Comparison of ENCODE assay signal across 19 cellular contexts in genomic region chr11:74468521-74469280, GRCh38. TPM values are rescaled to one million over a fixed set of nuclear protein-coding genes. Genes with fewer than 3 reads are reported as not detected.
"Had no signal": no experiment of that assay in that cellular context is flagged by ENCODE, and none has a peak within 500 bp of the region (broad histone marks: within the 10 kb centered on the region; RNA-seq: fewer than 3 reads in every experiment).

No MANE protein-coding gene starts in this region.

- H3K36me3 ChIP-seq: adrenal gland, cardiac muscle cell, left lung, pancreas, thyroid gland, vagina, WERI-Rb-1 had no signal

- H3K27ac ChIP-seq: adrenal gland, cardiac muscle cell, thyroid gland, WERI-Rb-1 had no signal

- H3K9me3 Mint-ChIP-seq: activated CD4-positive, alpha-beta memory T cell treated with anti-CD3 and anti-CD28 coated beads for 36 hours; activated naive CD4-positive, alpha-beta T cell treated with anti-CD3 and anti-CD28 coated beads, Interleukin-2, amount 50 U/mL, for 24 hours; activated T-helper 2 cell treated with anti-CD3 and anti-CD28 coated beads, Interferon-gamma antibody, Interleukin-2, Interleukin-4, amounts not matched to agents 10 μg/mL and 5 μg/mL and 100 μg/mL, durations not matched to agents 14 hours and 24 hours and 36 hours; stimulated activated memory B cell treated with anti-CD40 and anti-IgM and Interleukin-4, amounts not matched to agents 10 μg/mL and 1 μg/mL and 100 μg/mL, for 72 hours had no signal

- DNase-seq: activated CD4-positive, alpha-beta memory T cell treated with anti-CD3 and anti-CD28 coated beads for 36 hours; activated T-cell treated with anti-CD3 and anti-CD28 coated beads, Interleukin-2, amount 50 U/mL, for 1 hour; foreskin fibroblast; hypothalamus; kidney; left lung; mammary epithelial cell; pancreas; stimulated activated CD4-positive, alpha-beta T cell treated with anti-CD3 and anti-CD28 coated beads, Interleukin-2, amount 100 ng/mL, for 48 hours; T-helper 1 cell; thyroid gland; WERI-Rb-1 had no signal

- H3K9me3 ChIP-seq: adrenal gland, left lung, pancreas, thyroid gland, vagina had no signal

- H3K36me3 Mint-ChIP-seq: activated CD4-positive, alpha-beta memory T cell treated with anti-CD3 and anti-CD28 coated beads for 36 hours; activated CD8-positive, alpha-beta memory T cell treated with anti-CD3 and anti-CD28 coated beads, Interleukin-2, amount 10 ng/mL, durations not matched to agents 7 days and 5 days; activated naive CD4-positive, alpha-beta T cell treated with anti-CD3 and anti-CD28 coated beads, Interleukin-2, amount 50 U/mL, for 24 hours; stimulated activated memory B cell treated with anti-CD40 and anti-IgM and Interleukin-4, amounts not matched to agents 10 μg/mL and 1 μg/mL and 100 μg/mL, for 72 hours had no signal

- H3K27ac Mint-ChIP-seq: activated CD4-positive, alpha-beta memory T cell treated with anti-CD3 and anti-CD28 coated beads for 36 hours; activated CD8-positive, alpha-beta memory T cell treated with anti-CD3 and anti-CD28 coated beads, Interleukin-2, amount 10 ng/mL, durations not matched to agents 7 days and 5 days; activated naive CD4-positive, alpha-beta T cell treated with anti-CD3 and anti-CD28 coated beads, Interleukin-2, amount 50 U/mL, for 24 hours; activated T-helper 2 cell treated with anti-CD3 and anti-CD28 coated beads, Interferon-gamma antibody, Interleukin-2, Interleukin-4, amounts not matched to agents 10 μg/mL and 5 μg/mL and 100 μg/mL, durations not matched to agents 14 hours and 24 hours and 36 hours; stimulated activated memory B cell treated with anti-CD40 and anti-IgM and Interleukin-4, amounts not matched to agents 10 μg/mL and 1 μg/mL and 100 μg/mL, for 72 hours had no signal

- H3K27me3 ChIP-seq: adrenal gland, cardiac muscle cell, left lung, pancreas, thyroid gland, vagina had no signal

- H3K4me3 Mint-ChIP-seq: activated CD4-positive, alpha-beta memory T cell treated with anti-CD3 and anti-CD28 coated beads for 36 hours; activated CD8-positive, alpha-beta memory T cell treated with anti-CD3 and anti-CD28 coated beads, Interleukin-2, amount 10 ng/mL, durations not matched to agents 7 days and 5 days; stimulated activated memory B cell treated with anti-CD40 and anti-IgM and Interleukin-4, amounts not matched to agents 10 μg/mL and 1 μg/mL and 100 μg/mL, for 72 hours had no signal

- ATAC-seq: activated CD8-positive, alpha-beta memory T cell treated with anti-CD3 and anti-CD28 coated beads, Interleukin-2, amount 10 ng/mL, durations not matched to agents 7 days and 5 days; left lung; pancreas; stimulated activated memory B cell treated with anti-CD40 and anti-IgM and Interleukin-4, amounts not matched to agents 10 μg/mL and 1 μg/mL and 100 μg/mL, for 72 hours had no signal

- H3K4me3 ChIP-seq: adrenal gland, cardiac muscle cell, left lung, pancreas, thyroid gland had no signal

- H3K4me1 ChIP-seq: adrenal gland had no signal

RNA-seq across cellular contexts. Expression of gene KCNE3, which starts 1.4 kb away (rescaled TPM):
- total RNA-seq: activated CD4-positive, alpha-beta memory T cell treated with anti-CD3 and anti-CD28 coated beads for 36 hours; activated T-helper 2 cell treated with anti-CD3 and anti-CD28 coated beads, Interferon-gamma antibody, Interleukin-2, Interleukin-4, amounts not matched to agents 10 μg/mL and 5 μg/mL and 100 μg/mL, durations not matched to agents 14 hours and 24 hours and 36 hours had no signal
- polyA plus RNA-seq: mammary epithelial cell had no signal
